9 cellular contexts compared by ENCODE assay signal in genomic region chr1:109395602-109396512, GRCh38. TPM values are rescaled to one million over a fixed set of nuclear protein-coding genes. Genes with fewer than 3 reads are reported as not detected.
DNase-seq lines count a peak whose midpoint lies in the region; ATAC-seq and TF ChIP-seq lines count a peak whose summit lies in the region.
"Had no signal": no experiment of that assay in that cellular context is flagged by ENCODE, and none has a peak within 500 bp of the region (broad histone marks: within the 10 kb centered on the region; RNA-seq: fewer than 3 reads in every experiment).

No MANE protein-coding gene starts in this region.

- no peaks in the 10 kb centered on the region for H3K27me3 ChIP-seq in psoas muscle (ENCODE audit: insufficient read depth in 3 of 3, low read length in 2 of 3)

- peak; percentile 24 to 43 (median 36) for ATAC-seq in psoas muscle
- no peak for ATAC-seq in HG03139 (IDR thresholded peaks at IDR 0.05; ENCODE audit: unreplicated experiment)
- no peak for ATAC-seq in GM21390 (IDR thresholded peaks at IDR 0.05; ENCODE audit: unreplicated experiment)

- H3K36me3 ChIP-seq in ES-I3 (ENCODE audit: insufficient read depth, low read length) = no peaks in the 10 kb centered on the region
- H3K36me3 ChIP-seq in psoas muscle (ENCODE audit: insufficient read depth in 1 of 2, low read depth in 1 of 2) = peaks cover 0 to 9% of the 10 kb centered on the region in 2 donors

- H3K4me3 ChIP-seq in psoas muscle = peak overlapping the region; percentile 72

- DNase-seq in RPMI7951 (ENCODE audit: low read depth) = peak; percentile 29
- peak; percentile 46 for DNase-seq in fibroblast of peridontal ligament (ENCODE audit: extremely low read depth)
- DNase-seq in psoas muscle = peak in 1 of 2 donors; percentile 58
- no peak for DNase-seq in NCI-H2196 (lab: John Stamatoyannopoulos, UW; ENCODE audit: unreplicated experiment)
- DNase-seq in HUDEP-2 (lab: John Stamatoyannopoulos, UW; ENCODE audit: unreplicated experiment in 76 of 76) = no peak
- DNase-seq: T-helper 9 cell had no signal

- peaks cover 8% of the 10 kb centered on the region for H3K4me1 ChIP-seq in ES-I3 (ENCODE audit: insufficient read depth, low read length)
- H3K4me1 ChIP-seq in psoas muscle = peaks cover 50% of the 10 kb centered on the region

- H3K9me3 ChIP-seq in ES-I3 (ENCODE audit: control insufficient read depth, insufficient read depth, low read length) (no peaks in the 10 kb centered on the region), psoas muscle (no peaks in the 10 kb centered on the region)

- H3K27ac ChIP-seq in psoas muscle = peak overlapping the region; percentile 97

- no peak for TF ChIP-seq CTCF in psoas muscle (IDR thresholded peaks at IDR 0.05)

- intact Hi-C loops in psoas muscle (cut with DNase I) = loop anchor here (5.0 kb wide), 4 partner anchors 34 to 294 kb away; no protein-coding TSS in a partner anchor

- H3K9ac ChIP-seq in ES-I3 (ENCODE audit: low read depth, low read length) = peak overlapping the region; percentile 77; the same call in 1 of the 2 replicates

- 25 to 51% (median 27%) methylated on average over 5 of the region's 5 CpGs for WGBS in psoas muscle, 3 donors

RNA-seq across cellular contexts. Expression of gene SORT1, which starts 1.9 kb away (rescaled TPM):
- 15.4 and 22.5 TPM in 2 replicates for total RNA-seq in RPMI7951 (2014; rRNA removed; shearing (Covaris generic))
- 100 to 1,000 TPM; 123 to 363 (median 207) TPM for total RNA-seq in psoas muscle
- polyA plus RNA-seq in psoas muscle = 100 to 1,000 TPM in 1 of 3 donors, 10 to 100 TPM in 2; 15.8 to 131 (median 81.9) TPM

RNA-seq across cellular contexts. Expression of gene PSMA5, which starts 30.4 kb away (rescaled TPM):
- total RNA-seq in RPMI7951 (2014; rRNA removed; shearing (Covaris generic)) = 99.8 and 126 TPM in 2 replicates
- 100 to 1,000 TPM in 1 of 4 donors, 10 to 100 TPM in 3; 58.1 to 123 (median 94.6) TPM for total RNA-seq in psoas muscle
- 100 to 1,000 TPM in 2 of 3 donors, 10 to 100 TPM in 1; 90.6 to 213 (median 146) TPM for polyA plus RNA-seq in psoas muscle

Comparison
In these comparisons a context has a peak if more than half of its experiments do, and no peak if none do; other contexts are left out.
1. DNase-seq: peak in RPMI7951 (single experiment) and fibroblast of peridontal ligament (single experiment); none in NCI-H2196 (single experiment) and HUDEP-2 (0 of 76).
2. ATAC-seq: peak in psoas muscle (4 of 4); none in HG03139 (single experiment) and GM21390 (single experiment).